1 cellular context compared by ENCODE assay signal in the genomic region with DNA sequence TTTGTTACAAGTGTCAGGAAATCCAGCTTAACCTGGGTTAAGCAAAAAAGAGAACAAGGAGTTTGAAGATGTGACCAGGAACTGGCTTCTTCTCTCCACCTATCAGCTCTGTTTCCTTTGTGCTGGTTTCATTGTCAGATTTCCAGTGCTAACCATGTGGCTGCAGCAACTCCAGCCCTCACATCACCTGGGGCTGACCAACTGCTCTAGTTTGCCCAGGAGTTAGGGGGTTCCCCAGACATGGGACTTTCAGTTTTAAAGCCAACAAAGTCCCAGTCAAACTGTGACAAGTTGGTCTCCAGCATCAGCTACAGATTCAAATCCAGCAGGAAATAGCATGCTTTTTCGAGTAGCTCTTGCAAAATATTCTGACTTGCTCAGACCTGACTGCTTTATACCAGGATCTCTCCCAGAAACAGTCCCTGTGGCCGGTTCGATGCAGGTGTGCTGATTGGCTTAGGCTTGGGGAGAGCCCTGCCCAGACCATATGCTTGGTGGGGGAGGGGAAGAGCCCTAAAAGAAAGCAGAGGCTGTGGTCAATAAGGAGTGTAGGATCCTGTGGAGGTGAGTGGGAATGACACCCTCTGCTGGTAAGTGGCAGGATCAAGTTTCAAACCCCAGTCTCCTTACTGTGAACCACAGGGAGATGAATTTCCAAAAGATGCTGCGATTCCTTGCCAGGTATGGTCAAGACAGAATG.
A peak's percentile ranks its signal among the peaks of the same experiment; 100 is the strongest.
TF ChIP-seq lines count a peak whose summit lies in the region.

No MANE protein-coding gene starts in this region.

TF ChIP-seq in HepG2, 621 proteins besides CTCF, POLR2A, EP300 and RAD21 (continued from another document and continues in another):
- TF ChIP-seq, protein P1, sequence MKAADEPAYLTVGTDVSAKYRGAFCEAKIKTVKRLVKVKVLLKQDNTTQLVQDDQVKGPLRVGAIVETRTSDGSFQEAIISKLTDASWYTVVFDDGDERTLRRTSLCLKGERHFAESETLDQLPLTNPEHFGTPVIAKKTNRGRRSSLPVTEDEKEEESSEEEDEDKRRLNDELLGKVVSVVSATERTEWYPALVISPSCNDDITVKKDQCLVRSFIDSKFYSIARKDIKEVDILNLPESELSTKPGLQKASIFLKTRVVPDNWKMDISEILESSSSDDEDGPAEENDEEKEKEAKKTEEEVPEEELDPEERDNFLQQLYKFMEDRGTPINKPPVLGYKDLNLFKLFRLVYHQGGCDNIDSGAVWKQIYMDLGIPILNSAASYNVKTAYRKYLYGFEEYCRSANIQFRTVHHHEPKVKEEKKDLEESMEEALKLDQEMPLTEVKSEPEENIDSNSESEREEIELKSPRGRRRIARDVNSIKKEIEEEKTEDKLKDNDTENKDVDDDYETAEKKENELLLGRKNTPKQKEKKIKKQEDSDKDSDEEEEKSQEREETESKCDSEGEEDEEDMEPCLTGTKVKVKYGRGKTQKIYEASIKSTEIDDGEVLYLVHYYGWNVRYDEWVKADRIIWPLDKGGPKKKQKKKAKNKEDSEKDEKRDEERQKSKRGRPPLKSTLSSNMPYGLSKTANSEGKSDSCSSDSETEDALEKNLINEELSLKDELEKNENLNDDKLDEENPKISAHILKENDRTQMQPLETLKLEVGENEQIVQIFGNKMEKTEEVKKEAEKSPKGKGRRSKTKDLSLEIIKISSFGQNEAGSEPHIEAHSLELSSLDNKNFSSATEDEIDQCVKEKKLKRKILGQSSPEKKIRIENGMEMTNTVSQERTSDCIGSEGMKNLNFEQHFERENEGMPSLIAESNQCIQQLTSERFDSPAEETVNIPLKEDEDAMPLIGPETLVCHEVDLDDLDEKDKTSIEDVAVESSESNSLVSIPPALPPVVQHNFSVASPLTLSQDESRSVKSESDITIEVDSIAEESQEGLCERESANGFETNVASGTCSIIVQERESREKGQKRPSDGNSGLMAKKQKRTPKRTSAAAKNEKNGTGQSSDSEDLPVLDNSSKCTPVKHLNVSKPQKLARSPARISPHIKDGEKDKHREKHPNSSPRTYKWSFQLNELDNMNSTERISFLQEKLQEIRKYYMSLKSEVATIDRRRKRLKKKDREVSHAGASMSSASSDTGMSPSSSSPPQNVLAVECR (CRISPR knock-in tag; IDR thresholded peaks at IDR 0.05; ENCODE audit: borderline replicate concordance) = no peak
- TF ChIP-seq ELF4 (CRISPR knock-in tag; IDR thresholded peaks at IDR 0.05; ENCODE audit: borderline replicate concordance) (no peak), STAG1 (CRISPR knock-in tag; IDR thresholded peaks at IDR 0.05) (peak; percentile 66), ZSCAN12 (CRISPR knock-in tag; IDR thresholded peaks at IDR 0.05) (no peak), REL (CRISPR knock-in tag; conservative IDR thresholded peaks at IDR 0.05) (no peak), ZC3H4 (CRISPR knock-in tag; IDR thresholded peaks at IDR 0.05; ENCODE audit: borderline replicate concordance) (no peak), ZNF235 (CRISPR knock-in tag; IDR thresholded peaks at IDR 0.05; ENCODE audit: borderline replicate concordance) (no peak), SKI (IDR thresholded peaks at IDR 0.05; ENCODE audit: partially characterized antibody) (no peak), IRF2 (CRISPR knock-in tag; IDR thresholded peaks at IDR 0.05) (0 out of 2 replicates have a peak, but pooled peaks have one; percentile 41), ZNF503 (CRISPR knock-in tag; IDR thresholded peaks at IDR 0.05) (no peak), NCOA5 (CRISPR knock-in tag; IDR thresholded peaks at IDR 0.05) (no peak), NR2F6 (IDR thresholded peaks at IDR 0.05) (no peak), NR2F6 (CRISPR knock-in tag; IDR thresholded peaks at IDR 0.05) (no peak), PCBP2 (optimal IDR thresholded peaks at IDR 0.05; ENCODE audit: low read depth, low read length, poor library complexity, severe bottlenecking) (no peak), CCAR2 (optimal IDR thresholded peaks at IDR 0.05; ENCODE audit: low read depth, low read length) (no peak), TBX3 (IDR thresholded peaks at IDR 0.05; ENCODE audit: borderline replicate concordance) (no peak), ZNF652 (CRISPR knock-in tag; IDR thresholded peaks at IDR 0.05; ENCODE audit: borderline replicate concordance, low read depth) (peak; percentile 20; the same call in 1 of the 2 replicates), ZNF234 (CRISPR knock-in tag; conservative IDR thresholded peaks at IDR 0.05) (no peak), NFATC3 (CRISPR knock-in tag; IDR thresholded peaks at IDR 0.05) (no peak), ZNF180 (CRISPR knock-in tag; IDR thresholded peaks at IDR 0.05; ENCODE audit: borderline replicate concordance, low read depth) (no peak), XRCC5 (optimal IDR thresholded peaks at IDR 0.05; ENCODE audit: low read length) (peak; percentile 20), ATM (IDR thresholded peaks at IDR 0.05; ENCODE audit: borderline replicate concordance) (no peak), CENPT (CRISPR knock-in tag; IDR thresholded peaks at IDR 0.05; ENCODE audit: low read depth) (no peak), CBX5 (CRISPR knock-in tag; IDR thresholded peaks at IDR 0.05; ENCODE audit: borderline replicate concordance) (no peak), GMEB1 (CRISPR knock-in tag; IDR thresholded peaks at IDR 0.05; ENCODE audit: borderline replicate concordance) (no peak), ZNF598 (CRISPR knock-in tag; IDR thresholded peaks at IDR 0.05; ENCODE audit: borderline replicate concordance) (no peak), HES4 (CRISPR knock-in tag; IDR thresholded peaks at IDR 0.05; ENCODE audit: borderline replicate concordance) (no peak), NPAS2 (CRISPR knock-in tag; IDR thresholded peaks at IDR 0.05; ENCODE audit: borderline replicate concordance) (no peak), ZNF713 (CRISPR knock-in tag; IDR thresholded peaks at IDR 0.05) (no peak), TFAP4 (IDR thresholded peaks at IDR 0.05; ENCODE audit: borderline replicate concordance, low read depth) (no peak), KLF11 (CRISPR knock-in tag; IDR thresholded peaks at IDR 0.05) (no peak), ZNF335 (CRISPR knock-in tag; IDR thresholded peaks at IDR 0.05) (no peak), ZNF264 (CRISPR knock-in tag; IDR thresholded peaks at IDR 0.05) (no peak), HNRNPUL1 (IDR thresholded peaks at IDR 0.05; ENCODE audit: low read depth, low read length) (no peak), ZNF629 (CRISPR knock-in tag; conservative IDR thresholded peaks at IDR 0.05) (no peak), SIX1 (CRISPR knock-in tag; IDR thresholded peaks at IDR 0.05; ENCODE audit: borderline replicate concordance) (peak; percentile 90), HCFC1 (IDR thresholded peaks at IDR 0.05; ENCODE audit: low read depth, low read length) (no peak), CBFB (CRISPR knock-in tag; IDR thresholded peaks at IDR 0.05) (no peak), ZNF703 (CRISPR knock-in tag; IDR thresholded peaks at IDR 0.05; ENCODE audit: borderline replicate concordance) (no peak)
- TF ChIP-seq, protein P2, sequence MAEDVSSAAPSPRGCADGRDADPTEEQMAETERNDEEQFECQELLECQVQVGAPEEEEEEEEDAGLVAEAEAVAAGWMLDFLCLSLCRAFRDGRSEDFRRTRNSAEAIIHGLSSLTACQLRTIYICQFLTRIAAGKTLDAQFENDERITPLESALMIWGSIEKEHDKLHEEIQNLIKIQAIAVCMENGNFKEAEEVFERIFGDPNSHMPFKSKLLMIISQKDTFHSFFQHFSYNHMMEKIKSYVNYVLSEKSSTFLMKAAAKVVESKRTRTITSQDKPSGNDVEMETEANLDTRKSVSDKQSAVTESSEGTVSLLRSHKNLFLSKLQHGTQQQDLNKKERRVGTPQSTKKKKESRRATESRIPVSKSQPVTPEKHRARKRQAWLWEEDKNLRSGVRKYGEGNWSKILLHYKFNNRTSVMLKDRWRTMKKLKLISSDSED (CRISPR knock-in tag; IDR thresholded peaks at IDR 0.05) = no peak
- TF ChIP-seq, protein P3, sequence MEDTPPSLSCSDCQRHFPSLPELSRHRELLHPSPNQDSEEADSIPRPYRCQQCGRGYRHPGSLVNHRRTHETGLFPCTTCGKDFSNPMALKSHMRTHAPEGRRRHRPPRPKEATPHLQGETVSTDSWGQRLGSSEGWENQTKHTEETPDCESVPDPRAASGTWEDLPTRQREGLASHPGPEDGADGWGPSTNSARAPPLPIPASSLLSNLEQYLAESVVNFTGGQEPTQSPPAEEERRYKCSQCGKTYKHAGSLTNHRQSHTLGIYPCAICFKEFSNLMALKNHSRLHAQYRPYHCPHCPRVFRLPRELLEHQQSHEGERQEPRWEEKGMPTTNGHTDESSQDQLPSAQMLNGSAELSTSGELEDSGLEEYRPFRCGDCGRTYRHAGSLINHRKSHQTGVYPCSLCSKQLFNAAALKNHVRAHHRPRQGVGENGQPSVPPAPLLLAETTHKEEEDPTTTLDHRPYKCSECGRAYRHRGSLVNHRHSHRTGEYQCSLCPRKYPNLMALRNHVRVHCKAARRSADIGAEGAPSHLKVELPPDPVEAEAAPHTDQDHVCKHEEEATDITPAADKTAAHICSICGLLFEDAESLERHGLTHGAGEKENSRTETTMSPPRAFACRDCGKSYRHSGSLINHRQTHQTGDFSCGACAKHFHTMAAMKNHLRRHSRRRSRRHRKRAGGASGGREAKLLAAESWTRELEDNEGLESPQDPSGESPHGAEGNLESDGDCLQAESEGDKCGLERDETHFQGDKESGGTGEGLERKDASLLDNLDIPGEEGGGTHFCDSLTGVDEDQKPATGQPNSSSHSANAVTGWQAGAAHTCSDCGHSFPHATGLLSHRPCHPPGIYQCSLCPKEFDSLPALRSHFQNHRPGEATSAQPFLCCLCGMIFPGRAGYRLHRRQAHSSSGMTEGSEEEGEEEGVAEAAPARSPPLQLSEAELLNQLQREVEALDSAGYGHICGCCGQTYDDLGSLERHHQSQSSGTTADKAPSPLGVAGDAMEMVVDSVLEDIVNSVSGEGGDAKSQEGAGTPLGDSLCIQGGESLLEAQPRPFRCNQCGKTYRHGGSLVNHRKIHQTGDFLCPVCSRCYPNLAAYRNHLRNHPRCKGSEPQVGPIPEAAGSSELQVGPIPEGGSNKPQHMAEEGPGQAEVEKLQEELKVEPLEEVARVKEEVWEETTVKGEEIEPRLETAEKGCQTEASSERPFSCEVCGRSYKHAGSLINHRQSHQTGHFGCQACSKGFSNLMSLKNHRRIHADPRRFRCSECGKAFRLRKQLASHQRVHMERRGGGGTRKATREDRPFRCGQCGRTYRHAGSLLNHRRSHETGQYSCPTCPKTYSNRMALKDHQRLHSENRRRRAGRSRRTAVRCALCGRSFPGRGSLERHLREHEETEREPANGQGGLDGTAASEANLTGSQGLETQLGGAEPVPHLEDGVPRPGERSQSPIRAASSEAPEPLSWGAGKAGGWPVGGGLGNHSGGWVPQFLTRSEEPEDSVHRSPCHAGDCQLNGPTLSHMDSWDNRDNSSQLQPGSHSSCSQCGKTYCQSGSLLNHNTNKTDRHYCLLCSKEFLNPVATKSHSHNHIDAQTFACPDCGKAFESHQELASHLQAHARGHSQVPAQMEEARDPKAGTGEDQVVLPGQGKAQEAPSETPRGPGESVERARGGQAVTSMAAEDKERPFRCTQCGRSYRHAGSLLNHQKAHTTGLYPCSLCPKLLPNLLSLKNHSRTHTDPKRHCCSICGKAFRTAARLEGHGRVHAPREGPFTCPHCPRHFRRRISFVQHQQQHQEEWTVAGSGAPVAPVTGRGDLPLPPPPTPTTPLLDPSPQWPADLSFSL (CRISPR knock-in tag; IDR thresholded peaks at IDR 0.05) = no peak
- TF ChIP-seq, protein P4, sequence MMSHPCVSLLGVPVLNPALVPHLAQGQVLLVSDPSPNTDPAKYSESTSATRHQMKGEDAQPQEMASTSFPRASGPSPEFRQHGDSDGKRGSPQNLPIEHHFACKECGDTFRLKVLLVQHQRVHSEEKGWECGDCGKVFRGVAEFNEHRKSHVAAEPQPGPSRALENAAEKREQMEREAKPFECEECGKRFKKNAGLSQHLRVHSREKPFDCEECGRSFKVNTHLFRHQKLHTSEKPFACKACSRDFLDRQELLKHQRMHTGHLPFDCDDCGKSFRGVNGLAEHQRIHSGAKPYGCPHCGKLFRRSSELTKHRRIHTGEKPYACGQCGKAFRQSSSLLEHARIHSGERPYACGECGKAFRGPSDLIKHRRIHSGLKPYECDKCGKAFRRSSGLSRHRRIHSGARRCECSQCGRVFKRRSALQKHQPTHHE (CRISPR knock-in tag; IDR thresholded peaks at IDR 0.05; ENCODE audit: borderline replicate concordance) = no peak
- TF ChIP-seq, protein P5, sequence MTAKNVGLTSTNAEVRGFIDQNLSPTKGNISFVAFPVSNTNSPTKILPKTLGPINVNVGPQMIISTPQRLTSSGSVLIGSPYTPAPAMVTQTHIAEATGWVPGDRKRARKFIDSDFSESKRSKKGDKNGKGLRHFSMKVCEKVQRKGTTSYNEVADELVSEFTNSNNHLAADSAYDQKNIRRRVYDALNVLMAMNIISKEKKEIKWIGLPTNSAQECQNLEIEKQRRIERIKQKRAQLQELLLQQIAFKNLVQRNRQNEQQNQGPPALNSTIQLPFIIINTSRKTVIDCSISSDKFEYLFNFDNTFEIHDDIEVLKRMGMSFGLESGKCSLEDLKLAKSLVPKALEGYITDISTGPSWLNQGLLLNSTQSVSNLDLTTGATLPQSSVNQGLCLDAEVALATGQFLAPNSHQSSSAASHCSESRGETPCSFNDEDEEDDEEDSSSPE (CRISPR knock-in tag; IDR thresholded peaks at IDR 0.05) = no peak
